In genomic region chr3:159978353-159978752, GRCh38 we compare ENCODE assay signal across 1 cellular context.
A peak's percentile ranks its signal among the peaks of the same experiment; 100 is the strongest.
TF ChIP-seq lines count a peak whose summit lies in the region.

No MANE protein-coding gene starts in this region.

TF ChIP-seq in HepG2, 621 proteins besides CTCF, POLR2A, EP300 and RAD21 (continued from another document and continues in another):
- TF ChIP-seq, protein P1, sequence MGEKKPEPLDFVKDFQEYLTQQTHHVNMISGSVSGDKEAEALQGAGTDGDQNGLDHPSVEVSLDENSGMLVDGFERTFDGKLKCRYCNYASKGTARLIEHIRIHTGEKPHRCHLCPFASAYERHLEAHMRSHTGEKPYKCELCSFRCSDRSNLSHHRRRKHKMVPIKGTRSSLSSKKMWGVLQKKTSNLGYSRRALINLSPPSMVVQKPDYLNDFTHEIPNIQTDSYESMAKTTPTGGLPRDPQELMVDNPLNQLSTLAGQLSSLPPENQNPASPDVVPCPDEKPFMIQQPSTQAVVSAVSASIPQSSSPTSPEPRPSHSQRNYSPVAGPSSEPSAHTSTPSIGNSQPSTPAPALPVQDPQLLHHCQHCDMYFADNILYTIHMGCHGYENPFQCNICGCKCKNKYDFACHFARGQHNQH (CRISPR knock-in tag; IDR thresholded peaks at IDR 0.05), result 0 out of 2 replicates have a peak, but pooled peaks have one; percentile 46
- TF ChIP-seq HDAC2 (CRISPR knock-in tag; IDR thresholded peaks at IDR 0.05) (peak; percentile 41; the same call in 1 of the 2 replicates), PRPF4 (IDR thresholded peaks at IDR 0.05; ENCODE audit: low read depth, low read length, poor library complexity, severe bottlenecking) (no peak), GRHL1 (CRISPR knock-in tag; conservative IDR thresholded peaks at IDR 0.05) (no peak), ZKSCAN8 (CRISPR knock-in tag; IDR thresholded peaks at IDR 0.05; ENCODE audit: borderline replicate concordance) (0 out of 2 replicates have a peak, but pooled peaks have one; percentile 48), ZNF263 (CRISPR knock-in tag; IDR thresholded peaks at IDR 0.05) (no peak), NR3C1 (CRISPR knock-in tag; IDR thresholded peaks at IDR 0.05) (no peak), ZNF317 (CRISPR knock-in tag; IDR thresholded peaks at IDR 0.05) (no peak), NPAS2 (CRISPR knock-in tag; IDR thresholded peaks at IDR 0.05; ENCODE audit: borderline replicate concordance) (no peak), ZNF12 (CRISPR knock-in tag; IDR thresholded peaks at IDR 0.05) (no peak), FOXP1 (IDR thresholded peaks at IDR 0.05) (no peak), FOXP1 (CRISPR knock-in tag; IDR thresholded peaks at IDR 0.05) (peak; percentile 68), FLYWCH1 (CRISPR knock-in tag; IDR thresholded peaks at IDR 0.05) (no peak), SSRP1 (CRISPR knock-in tag; IDR thresholded peaks at IDR 0.05) (no peak), SRSF1 (optimal IDR thresholded peaks at IDR 0.05; ENCODE audit: low read depth, low read length) (no peak), ZNF574 (CRISPR knock-in tag; IDR thresholded peaks at IDR 0.05) (no peak), RFXAP (CRISPR knock-in tag; IDR thresholded peaks at IDR 0.05; ENCODE audit: borderline replicate concordance) (no peak), TBP (CRISPR knock-in tag; IDR thresholded peaks at IDR 0.05) (no peak), USF2 (IDR thresholded peaks at IDR 0.05; ENCODE audit: low read depth, low read length) (no peak), USF2 (CRISPR knock-in tag; IDR thresholded peaks at IDR 0.05; ENCODE audit: borderline replicate concordance) (no peak), SOX5 (CRISPR knock-in tag; IDR thresholded peaks at IDR 0.05; ENCODE audit: borderline replicate concordance) (peak; percentile 34; the same call in 1 of the 2 replicates), SOX13 (IDR thresholded peaks at IDR 0.05) (no peak), SOX13 (CRISPR knock-in tag; conservative IDR thresholded peaks at IDR 0.05 in 1 of 2, IDR thresholded peaks at IDR 0.05 in 1 of 2) (peak in 1 of 2 experiments; percentile 51; a peak in 1 of 4 replicates), FOXK1 (CRISPR knock-in tag; IDR thresholded peaks at IDR 0.05; ENCODE audit: borderline replicate concordance, low read depth) (peak; percentile 56; the same call in 1 of the 2 replicates), EZH2 (conservative IDR thresholded peaks at IDR 0.05; ENCODE audit: low read depth, low read length) (no peak)
- TF ChIP-seq, protein P2, sequence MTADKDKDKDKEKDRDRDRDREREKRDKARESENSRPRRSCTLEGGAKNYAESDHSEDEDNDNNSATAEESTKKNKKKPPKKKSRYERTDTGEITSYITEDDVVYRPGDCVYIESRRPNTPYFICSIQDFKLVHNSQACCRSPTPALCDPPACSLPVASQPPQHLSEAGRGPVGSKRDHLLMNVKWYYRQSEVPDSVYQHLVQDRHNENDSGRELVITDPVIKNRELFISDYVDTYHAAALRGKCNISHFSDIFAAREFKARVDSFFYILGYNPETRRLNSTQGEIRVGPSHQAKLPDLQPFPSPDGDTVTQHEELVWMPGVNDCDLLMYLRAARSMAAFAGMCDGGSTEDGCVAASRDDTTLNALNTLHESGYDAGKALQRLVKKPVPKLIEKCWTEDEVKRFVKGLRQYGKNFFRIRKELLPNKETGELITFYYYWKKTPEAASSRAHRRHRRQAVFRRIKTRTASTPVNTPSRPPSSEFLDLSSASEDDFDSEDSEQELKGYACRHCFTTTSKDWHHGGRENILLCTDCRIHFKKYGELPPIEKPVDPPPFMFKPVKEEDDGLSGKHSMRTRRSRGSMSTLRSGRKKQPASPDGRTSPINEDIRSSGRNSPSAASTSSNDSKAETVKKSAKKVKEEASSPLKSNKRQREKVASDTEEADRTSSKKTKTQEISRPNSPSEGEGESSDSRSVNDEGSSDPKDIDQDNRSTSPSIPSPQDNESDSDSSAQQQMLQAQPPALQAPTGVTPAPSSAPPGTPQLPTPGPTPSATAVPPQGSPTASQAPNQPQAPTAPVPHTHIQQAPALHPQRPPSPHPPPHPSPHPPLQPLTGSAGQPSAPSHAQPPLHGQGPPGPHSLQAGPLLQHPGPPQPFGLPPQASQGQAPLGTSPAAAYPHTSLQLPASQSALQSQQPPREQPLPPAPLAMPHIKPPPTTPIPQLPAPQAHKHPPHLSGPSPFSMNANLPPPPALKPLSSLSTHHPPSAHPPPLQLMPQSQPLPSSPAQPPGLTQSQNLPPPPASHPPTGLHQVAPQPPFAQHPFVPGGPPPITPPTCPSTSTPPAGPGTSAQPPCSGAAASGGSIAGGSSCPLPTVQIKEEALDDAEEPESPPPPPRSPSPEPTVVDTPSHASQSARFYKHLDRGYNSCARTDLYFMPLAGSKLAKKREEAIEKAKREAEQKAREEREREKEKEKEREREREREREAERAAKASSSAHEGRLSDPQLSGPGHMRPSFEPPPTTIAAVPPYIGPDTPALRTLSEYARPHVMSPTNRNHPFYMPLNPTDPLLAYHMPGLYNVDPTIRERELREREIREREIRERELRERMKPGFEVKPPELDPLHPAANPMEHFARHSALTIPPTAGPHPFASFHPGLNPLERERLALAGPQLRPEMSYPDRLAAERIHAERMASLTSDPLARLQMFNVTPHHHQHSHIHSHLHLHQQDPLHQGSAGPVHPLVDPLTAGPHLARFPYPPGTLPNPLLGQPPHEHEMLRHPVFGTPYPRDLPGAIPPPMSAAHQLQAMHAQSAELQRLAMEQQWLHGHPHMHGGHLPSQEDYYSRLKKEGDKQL (CRISPR knock-in tag; IDR thresholded peaks at IDR 0.05; ENCODE audit: low read depth), result no peak
- TF ChIP-seq, protein P3, sequence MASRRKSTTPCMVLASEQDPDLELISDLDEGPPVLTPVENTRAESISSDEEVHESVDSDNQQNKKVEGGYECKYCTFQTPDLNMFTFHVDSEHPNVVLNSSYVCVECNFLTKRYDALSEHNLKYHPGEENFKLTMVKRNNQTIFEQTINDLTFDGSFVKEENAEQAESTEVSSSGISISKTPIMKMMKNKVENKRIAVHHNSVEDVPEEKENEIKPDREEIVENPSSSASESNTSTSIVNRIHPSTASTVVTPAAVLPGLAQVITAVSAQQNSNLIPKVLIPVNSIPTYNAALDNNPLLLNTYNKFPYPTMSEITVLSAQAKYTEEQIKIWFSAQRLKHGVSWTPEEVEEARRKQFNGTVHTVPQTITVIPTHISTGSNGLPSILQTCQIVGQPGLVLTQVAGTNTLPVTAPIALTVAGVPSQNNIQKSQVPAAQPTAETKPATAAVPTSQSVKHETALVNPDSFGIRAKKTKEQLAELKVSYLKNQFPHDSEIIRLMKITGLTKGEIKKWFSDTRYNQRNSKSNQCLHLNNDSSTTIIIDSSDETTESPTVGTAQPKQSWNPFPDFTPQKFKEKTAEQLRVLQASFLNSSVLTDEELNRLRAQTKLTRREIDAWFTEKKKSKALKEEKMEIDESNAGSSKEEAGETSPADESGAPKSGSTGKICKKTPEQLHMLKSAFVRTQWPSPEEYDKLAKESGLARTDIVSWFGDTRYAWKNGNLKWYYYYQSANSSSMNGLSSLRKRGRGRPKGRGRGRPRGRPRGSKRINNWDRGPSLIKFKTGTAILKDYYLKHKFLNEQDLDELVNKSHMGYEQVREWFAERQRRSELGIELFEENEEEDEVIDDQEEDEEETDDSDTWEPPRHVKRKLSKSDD (CRISPR knock-in tag; IDR thresholded peaks at IDR 0.05; ENCODE audit: low read depth), result no peak
- TF ChIP-seq, protein P4, sequence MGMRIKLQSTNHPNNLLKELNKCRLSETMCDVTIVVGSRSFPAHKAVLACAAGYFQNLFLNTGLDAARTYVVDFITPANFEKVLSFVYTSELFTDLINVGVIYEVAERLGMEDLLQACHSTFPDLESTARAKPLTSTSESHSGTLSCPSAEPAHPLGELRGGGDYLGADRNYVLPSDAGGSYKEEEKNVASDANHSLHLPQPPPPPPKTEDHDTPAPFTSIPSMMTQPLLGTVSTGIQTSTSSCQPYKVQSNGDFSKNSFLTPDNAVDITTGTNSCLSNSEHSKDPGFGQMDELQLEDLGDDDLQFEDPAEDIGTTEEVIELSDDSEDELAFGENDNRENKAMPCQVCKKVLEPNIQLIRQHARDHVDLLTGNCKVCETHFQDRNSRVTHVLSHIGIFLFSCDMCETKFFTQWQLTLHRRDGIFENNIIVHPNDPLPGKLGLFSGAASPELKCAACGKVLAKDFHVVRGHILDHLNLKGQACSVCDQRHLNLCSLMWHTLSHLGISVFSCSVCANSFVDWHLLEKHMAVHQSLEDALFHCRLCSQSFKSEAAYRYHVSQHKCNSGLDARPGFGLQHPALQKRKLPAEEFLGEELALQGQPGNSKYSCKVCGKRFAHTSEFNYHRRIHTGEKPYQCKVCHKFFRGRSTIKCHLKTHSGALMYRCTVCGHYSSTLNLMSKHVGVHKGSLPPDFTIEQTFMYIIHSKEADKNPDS (CRISPR knock-in tag; IDR thresholded peaks at IDR 0.05), result no peak
- TF ChIP-seq, protein P5, sequence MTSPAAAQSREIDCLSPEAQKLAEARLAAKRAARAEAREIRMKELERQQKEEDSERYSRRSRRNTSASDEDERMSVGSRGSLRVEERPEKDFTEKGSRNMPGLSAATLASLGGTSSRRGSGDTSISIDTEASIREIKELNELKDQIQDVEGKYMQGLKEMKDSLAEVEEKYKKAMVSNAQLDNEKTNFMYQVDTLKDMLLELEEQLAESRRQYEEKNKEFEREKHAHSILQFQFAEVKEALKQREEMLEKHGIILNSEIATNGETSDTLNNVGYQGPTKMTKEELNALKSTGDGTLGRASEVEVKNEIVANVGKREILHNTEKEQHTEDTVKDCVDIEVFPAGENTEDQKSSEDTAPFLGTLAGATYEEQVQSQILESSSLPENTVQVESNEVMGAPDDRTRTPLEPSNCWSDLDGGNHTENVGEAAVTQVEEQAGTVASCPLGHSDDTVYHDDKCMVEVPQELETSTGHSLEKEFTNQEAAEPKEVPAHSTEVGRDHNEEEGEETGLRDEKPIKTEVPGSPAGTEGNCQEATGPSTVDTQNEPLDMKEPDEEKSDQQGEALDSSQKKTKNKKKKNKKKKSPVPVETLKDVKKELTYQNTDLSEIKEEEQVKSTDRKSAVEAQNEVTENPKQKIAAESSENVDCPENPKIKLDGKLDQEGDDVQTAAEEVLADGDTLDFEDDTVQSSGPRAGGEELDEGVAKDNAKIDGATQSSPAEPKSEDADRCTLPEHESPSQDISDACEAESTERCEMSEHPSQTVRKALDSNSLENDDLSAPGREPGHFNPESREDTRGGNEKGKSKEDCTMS (CRISPR knock-in tag; conservative IDR thresholded peaks at IDR 0.05), result no peak
